In the genomic region with DNA sequence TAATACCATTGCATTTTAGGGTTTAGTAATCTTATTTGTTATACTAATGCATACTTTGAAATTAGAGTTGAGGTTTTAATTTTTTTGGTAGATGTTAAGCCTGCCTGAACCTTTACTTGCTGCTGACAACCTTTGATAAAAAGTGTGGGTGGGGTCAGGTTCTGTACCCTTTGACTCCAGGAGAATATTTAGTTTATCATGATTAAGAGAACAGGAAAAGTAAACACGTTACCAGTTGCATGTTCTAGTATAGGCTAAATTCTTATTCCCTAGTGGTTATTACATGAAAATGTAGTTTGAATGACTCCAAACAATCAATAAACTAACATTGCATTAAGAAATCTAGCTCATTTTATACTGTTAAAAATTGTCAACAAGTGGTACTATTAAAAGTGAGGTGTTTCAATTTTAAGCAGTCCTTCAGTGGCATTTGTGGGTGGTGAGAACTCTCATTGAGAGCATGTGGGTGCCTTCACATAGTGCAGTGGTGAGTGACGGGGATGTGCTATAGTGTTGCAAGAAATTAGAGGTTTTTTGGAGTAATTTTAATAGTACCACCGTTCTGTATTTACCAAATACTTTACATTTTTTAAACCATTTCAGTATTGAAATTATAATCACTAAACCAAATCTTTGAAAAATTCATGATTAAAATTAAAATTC, we compare ENCODE assay signal across 21 cellular contexts.
"Had no signal": no experiment of that assay in that cellular context is flagged by ENCODE, and none has a peak within 500 bp of the region (broad histone marks: within the 10 kb centered on the region; RNA-seq: fewer than 3 reads in every experiment).

No MANE protein-coding gene starts in this region.

- H3K27ac ChIP-seq: ascending aorta, coronary artery, left lung, neural progenitor cell, psoas muscle, skin epidermis, testis, WERI-Rb-1 had no signal

- H3K9me3 ChIP-seq: ascending aorta, left lung, psoas muscle, testis had no signal

- ATAC-seq: activated CD4-positive, alpha-beta T cell treated with anti-CD3 and anti-CD28 coated beads for 36 hours; left lung; psoas muscle; right cardiac atrium had no signal

- H3K36me3 ChIP-seq: ascending aorta, left lung, neural progenitor cell, WERI-Rb-1 had no signal

- H3K4me1 ChIP-seq: psoas muscle had no signal

- H2AFZ ChIP-seq: neural progenitor cell had no signal

- H3K9ac ChIP-seq: neural progenitor cell had no signal

- H3K27me3 ChIP-seq: ascending aorta, left lung, neural progenitor cell, testis had no signal

- DNase-seq: activated CD4-positive, alpha-beta T cell treated with anti-CD3 and anti-CD28 coated beads for 36 hours; activated CD4-positive, alpha-beta T cell treated with anti-CD3 and anti-CD28 coated beads, Interleukin-2, amount 50 U/mL, for 48 hours; activated gamma-delta T cell; erythroblast; foreskin melanocyte; glutamatergic neuron; hypothalamus; kidney; left lung; mammary epithelial cell; psoas muscle; right cardiac atrium; stimulated activated CD4-positive, alpha-beta T cell treated with anti-CD3 and anti-CD28 coated beads, Interleukin-4, amount 100 ng/mL, for 1 hour; T-helper 2 cell; testis; WERI-Rb-1 had no signal

- FAIRE-seq: endometrium, kidney had no signal

- H3K4me3 ChIP-seq: ascending aorta, coronary artery, left lung, neural progenitor cell, psoas muscle, skin epidermis, testis had no signal

- H3K4me2 ChIP-seq: neural progenitor cell had no signal
